ENCODE assay signal across 13 cellular contexts in genomic region chr3:179020112-179020511, GRCh38. TPM values are rescaled to one million over a fixed set of nuclear protein-coding genes. Genes with fewer than 3 reads are reported as not detected.
DNase-seq lines count a peak whose midpoint lies in the region; ATAC-seq and TF ChIP-seq lines count a peak whose summit lies in the region.
"Had no signal": no experiment of that assay in that cellular context is flagged by ENCODE, and none has a peak within 500 bp of the region (broad histone marks: within the 10 kb centered on the region; RNA-seq: fewer than 3 reads in every experiment).

No MANE protein-coding gene starts in this region.

- ATAC-seq in T-helper 17 cell (no peak), Right ventricle myocardium superior (ENCODE audit: poor library complexity) (peak; percentile 73)

- intact Hi-C loops in Right ventricle myocardium superior (cut with DNase I): no loop called here

- H3K9me3 Mint-ChIP-seq in nephron progenitor cell: no peaks in the 10 kb centered on the region
- H3K9me3 Mint-ChIP-seq: dendritic cell treated with granulocyte-macrophage colony-stimulating factor and Interleukin-4, amounts not matched to agents 40 ng/mL and 50 ng/mL, for 4 days had no signal

- peak overlapping the region; percentile 62 for H3K27ac Mint-ChIP-seq in T-helper 17 cell
- H3K27ac Mint-ChIP-seq in nephron progenitor cell: no peak overlapping the region
- H3K27ac Mint-ChIP-seq: dendritic cell treated with granulocyte-macrophage colony-stimulating factor and Interleukin-4, amounts not matched to agents 40 ng/mL and 50 ng/mL, for 4 days had no signal

- no peaks in the 10 kb centered on the region for H3K9me3 ChIP-seq in T-helper 17 cell (ENCODE audit: control insufficient read depth, low read length, poor library complexity, severe bottlenecking)

- H3K36me3 Mint-ChIP-seq in T-helper 17 cell (ENCODE audit: low read depth) (no peaks in the 10 kb centered on the region), nephron progenitor cell (ENCODE audit: low read depth) (peaks cover 14% of the 10 kb centered on the region)

- peaks cover 34% of the 10 kb centered on the region for H3K4me1 Mint-ChIP-seq in T-helper 17 cell
- peaks cover 5% of the 10 kb centered on the region for H3K4me1 Mint-ChIP-seq in nephron progenitor cell

- H3K27me3 Mint-ChIP-seq in T-helper 17 cell (no peaks in the 10 kb centered on the region), nephron progenitor cell (ENCODE audit: low read depth, poor library complexity) (no peaks in the 10 kb centered on the region)
- H3K27me3 Mint-ChIP-seq: dendritic cell treated with granulocyte-macrophage colony-stimulating factor and Interleukin-4, amounts not matched to agents 40 ng/mL and 50 ng/mL, for 4 days had no signal

- no peak overlapping the region for H3K4me3 ChIP-seq in retinal pigment epithelial cell (ENCODE audit: low read length)
- H3K4me3 ChIP-seq: hepatocyte had no signal

- H3K4me3 Mint-ChIP-seq in T-helper 17 cell: no peak overlapping the region
- no peak overlapping the region for H3K4me3 Mint-ChIP-seq in nephron progenitor cell
- H3K4me3 Mint-ChIP-seq: dendritic cell treated with granulocyte-macrophage colony-stimulating factor and Interleukin-4, amounts not matched to agents 40 ng/mL and 50 ng/mL, for 4 days had no signal

- DNase-seq in NCI-H2029 treated with DMSO at 0.1 percent for 48 hours (lab: John Stamatoyannopoulos, UW) (peak; percentile 70), NCI-H2029 (lab: John Stamatoyannopoulos, UW) (no peak), T-helper 17 cell (no peak), Right ventricle myocardium superior (no peak), retinal pigment epithelial cell (ENCODE audit: low read depth) (peak; percentile 14), nephron progenitor cell (no peak), AG08395 (ENCODE audit: low spot score) (no peak)
- DNase-seq in stimulated activated naive CD4-positive, alpha-beta T cell treated with Interleukin-2 at 50 U/mL for 16 hours (lab: John Stamatoyannopoulos, UW): no peak
- DNase-seq: activated CD4-positive, alpha-beta T cell treated with anti-CD3 and anti-CD28 coated beads for 1 hour; activated naive CD4-positive, alpha-beta T cell; SHP77 treated with DMSO at 0.1 percent for 48 hours had no signal

- TF ChIP-seq CTCF in retinal pigment epithelial cell (conservative IDR thresholded peaks at IDR 0.05; ENCODE audit: low read depth, low read length): no peak
- TF ChIP-seq CTCF in nephron progenitor cell (IDR thresholded peaks at IDR 0.05): no peak

RNA-seq across cellular contexts. Expression of gene ZMAT3, which starts 51.5 kb away (rescaled TPM):
- 10 to 100 TPM; 18.1 to 19.0 TPM for total RNA-seq in T-helper 17 cell
- 12.9 TPM for total RNA-seq in Right ventricle myocardium superior

Comparison
In these comparisons a context has a peak if more than half of its experiments do, and no peak if none do; other contexts are left out.
1. DNase-seq: peak in NCI-H2029 treated with DMSO at 0.1 percent for 48 hours (single experiment) and retinal pigment epithelial cell (single experiment); none in NCI-H2029 (single experiment), T-helper 17 cell (0 of 3), Right ventricle myocardium superior (single experiment), nephron progenitor cell (single experiment), AG08395 (single experiment) and stimulated activated naive CD4-positive, alpha-beta T cell treated with Interleukin-2 at 50 U/mL for 16 hours (single experiment).